11 cellular contexts compared by ENCODE assay signal in the genomic region with DNA sequence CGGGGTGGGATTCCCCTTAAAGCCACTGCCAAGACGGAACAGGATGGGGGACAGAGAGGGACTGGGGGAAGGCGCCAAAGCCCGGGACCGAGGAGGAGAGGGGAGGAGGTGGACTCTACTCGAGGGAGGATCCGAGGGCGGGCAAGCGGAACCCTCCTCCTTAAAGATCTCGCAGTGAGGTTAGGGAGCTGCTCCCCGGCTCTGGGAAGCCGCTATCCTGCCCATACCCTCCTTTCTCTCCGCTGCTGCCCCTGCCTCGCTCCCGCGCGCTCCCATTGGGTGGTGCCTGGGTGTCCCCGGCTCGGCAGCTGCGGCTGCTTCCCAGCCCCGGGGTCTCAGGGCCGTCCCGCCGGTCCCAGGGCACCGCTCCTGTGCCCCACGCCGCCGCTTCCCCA. TPM values are rescaled to one million over a fixed set of nuclear protein-coding genes. Genes with fewer than 3 reads are reported as not detected.
DNase-seq lines count a peak whose midpoint lies in the region; ATAC-seq and TF ChIP-seq lines count a peak whose summit lies in the region.
"Had no signal": no experiment of that assay in that cellular context is flagged by ENCODE, and none has a peak within 500 bp of the region (broad histone marks: within the 10 kb centered on the region; RNA-seq: fewer than 3 reads in every experiment).

No MANE protein-coding gene starts in this region.

- TF ChIP-seq CTCF in right atrium auricular region (IDR thresholded peaks at IDR 0.05), result no peak
- no peak for TF ChIP-seq CTCF in esophagus muscularis mucosa (IDR thresholded peaks at IDR 0.05)
- no peak for TF ChIP-seq CTCF in vagina (IDR thresholded peaks at IDR 0.05)

- H3K36me3 ChIP-seq in right atrium auricular region (no peaks in the 10 kb centered on the region), esophagus muscularis mucosa (no peaks in the 10 kb centered on the region), mucosa of stomach (ENCODE audit: control insufficient read depth, insufficient read depth, low read length) (no peaks in the 10 kb centered on the region), vagina (no peaks in the 10 kb centered on the region)
- H3K36me3 ChIP-seq: BLaER1 treated with 17β-estradiol and CSF1 and Interleukin-3, amounts not matched to agents 10 nM and 100 nM had no signal

- H3K27ac ChIP-seq in right cardiac atrium (ENCODE audit: low read length), result no peak overlapping the region
- peak overlapping the region in 1 of 2 donors; percentile 16 for H3K27ac ChIP-seq in right atrium auricular region
- peak overlapping the region in 2 of 4 donors; percentile 45 to 52 for H3K27ac ChIP-seq in esophagus muscularis mucosa (replicated peaks in 1 of 4)
- peak overlapping the region; percentile 59 for H3K27ac ChIP-seq in vagina
- H3K27ac ChIP-seq: BLaER1 treated with 17β-estradiol and CSF1 and Interleukin-3, amounts not matched to agents 10 nM and 100 nM had no signal

- no peak for TF ChIP-seq EP300 in esophagus muscularis mucosa (IDR thresholded peaks at IDR 0.05)

- H3K9me3 ChIP-seq in right cardiac atrium (ENCODE audit: control insufficient read depth, low read length) (no peaks in the 10 kb centered on the region), right atrium auricular region (no peaks in the 10 kb centered on the region), esophagus muscularis mucosa (no peaks in the 10 kb centered on the region), mucosa of stomach (ENCODE audit: control insufficient read depth, low read length) (no peaks in the 10 kb centered on the region), vagina (no peaks in the 10 kb centered on the region)
- H3K9me3 ChIP-seq: BLaER1 treated with 17β-estradiol and CSF1 and Interleukin-3, amounts not matched to agents 10 nM and 100 nM had no signal

- WGBS in right cardiac atrium, result 2% methylated on average over 28 of the region's 28 CpGs
- 4% methylated on average over 15 of the region's 28 CpGs for WGBS in esophagus muscularis mucosa

- H3K4me3 ChIP-seq in right cardiac atrium (ENCODE audit: low read length) (peak overlapping the region; percentile 8), right atrium auricular region (peak overlapping the region in 1 of 2 donors; percentile 47), esophagus muscularis mucosa (peak overlapping the region in 3 of 4 donors; percentile 32 to 56 (median 45)), mucosa of stomach (ENCODE audit: low read length) (no peak overlapping the region), vagina (peak overlapping the region; percentile 30 to 34)
- H3K4me3 ChIP-seq: BLaER1 treated with 17β-estradiol and CSF1 and Interleukin-3, amounts not matched to agents 10 nM and 100 nM had no signal

- DNase-seq in right cardiac atrium (peak in 1 of 3 donors; percentile 55), right atrium auricular region (ENCODE audit: low spot score) (no peak), esophagus muscularis mucosa (ENCODE audit: extremely low spot score) (no peak), vagina (ENCODE audit: extremely low spot score in 2 of 2) (no peak)
- DNase-seq in central memory CD4-positive, alpha-beta T cell, result no peak
- no peak for DNase-seq in activated effector memory CD4-positive, alpha-beta T cell treated with Interleukin-2 at 50 U/mL for 16 hours
- DNase-seq: activated CD4-positive, alpha-beta T cell treated with anti-CD3 and anti-CD28 coated beads, Interleukin-2, amount 50 U/mL, for 48 hours; NCI-H2171 treated with DMSO at 0.1 percent for 48 hours had no signal

- H3K9ac ChIP-seq in mucosa of stomach (ENCODE audit: low read length), result peak overlapping the region; percentile 8
- H3K9ac ChIP-seq: BLaER1 treated with 17β-estradiol and CSF1 and Interleukin-3, amounts not matched to agents 10 nM and 100 nM had no signal

- intact Hi-C loops in right cardiac atrium (cut with DNase I), result no loop called here
- intact Hi-C loops in esophagus muscularis mucosa (cut with DNase I), result no loop called here
- intact Hi-C loops in vagina (cut with DNase I), result no loop called here

- H3K4me1 ChIP-seq in right cardiac atrium (ENCODE audit: control insufficient read depth, insufficient read depth, low read length), result no peaks in the 10 kb centered on the region
- H3K4me1 ChIP-seq in right atrium auricular region, result peaks cover 0 to 4% of the 10 kb centered on the region in 2 donors
- H3K4me1 ChIP-seq in esophagus muscularis mucosa, result peaks cover 0 to 25% (median 17%) of the 10 kb centered on the region in 4 donors
- H3K4me1 ChIP-seq in mucosa of stomach (ENCODE audit: control insufficient read depth, insufficient read depth, low read length), result peaks cover 13% of the 10 kb centered on the region
- H3K4me1 ChIP-seq in vagina, result peaks cover 12% of the 10 kb centered on the region
- H3K4me1 ChIP-seq: BLaER1 treated with 17β-estradiol and CSF1 and Interleukin-3, amounts not matched to agents 10 nM and 100 nM had no signal

- no peaks in the 10 kb centered on the region for H3K27me3 ChIP-seq in right cardiac atrium (ENCODE audit: control insufficient read depth, insufficient read depth)
- H3K27me3 ChIP-seq in right atrium auricular region, result no peaks in the 10 kb centered on the region
- peaks cover 0 to 35% (median 5%) of the 10 kb centered on the region in 4 donors for H3K27me3 ChIP-seq in esophagus muscularis mucosa
- H3K27me3 ChIP-seq in mucosa of stomach (ENCODE audit: control insufficient read depth, insufficient read depth, low read length), result peaks cover 9% of the 10 kb centered on the region
- no peaks in the 10 kb centered on the region for H3K27me3 ChIP-seq in vagina

- peak; percentile 28 to 92 for ATAC-seq in right cardiac atrium
- ATAC-seq in GM18868 (IDR thresholded peaks at IDR 0.05; ENCODE audit: unreplicated experiment), result no peak

- TF ChIP-seq POLR2A in esophagus muscularis mucosa (IDR thresholded peaks at IDR 0.05; ENCODE audit: low read depth) (no peak), vagina (IDR thresholded peaks at IDR 0.05) (no peak)

RNA-seq across cellular contexts. Expression of a gene that starts 16.4 kb away (rescaled TPM):
- total RNA-seq in right cardiac atrium (10 to 100 TPM; 17.9 to 44.4 (median 31.7) TPM), right atrium auricular region (100 to 1,000 TPM in 1 of 2 donors, 10 to 100 TPM in 1; 85.1 to 150 TPM), esophagus muscularis mucosa (10 to 100 TPM; 19.7 to 42.5 (median 23.6) TPM), vagina (93.1 TPM)
- 46.7 TPM for polyA plus RNA-seq in right cardiac atrium

RNA-seq across cellular contexts. Expression of a gene that starts 40.9 kb away (rescaled TPM):
- total RNA-seq in right cardiac atrium (100 to 1,000 TPM; 391 to 552 (median 433) TPM), right atrium auricular region (100 to 1,000 TPM; 272 to 383 TPM), esophagus muscularis mucosa (100 to 1,000 TPM; 400 to 648 (median 576) TPM), vagina (339 TPM)
- 65.5 TPM for polyA plus RNA-seq in right cardiac atrium
